1 cellular context compared by ENCODE assay signal in the genomic region with DNA sequence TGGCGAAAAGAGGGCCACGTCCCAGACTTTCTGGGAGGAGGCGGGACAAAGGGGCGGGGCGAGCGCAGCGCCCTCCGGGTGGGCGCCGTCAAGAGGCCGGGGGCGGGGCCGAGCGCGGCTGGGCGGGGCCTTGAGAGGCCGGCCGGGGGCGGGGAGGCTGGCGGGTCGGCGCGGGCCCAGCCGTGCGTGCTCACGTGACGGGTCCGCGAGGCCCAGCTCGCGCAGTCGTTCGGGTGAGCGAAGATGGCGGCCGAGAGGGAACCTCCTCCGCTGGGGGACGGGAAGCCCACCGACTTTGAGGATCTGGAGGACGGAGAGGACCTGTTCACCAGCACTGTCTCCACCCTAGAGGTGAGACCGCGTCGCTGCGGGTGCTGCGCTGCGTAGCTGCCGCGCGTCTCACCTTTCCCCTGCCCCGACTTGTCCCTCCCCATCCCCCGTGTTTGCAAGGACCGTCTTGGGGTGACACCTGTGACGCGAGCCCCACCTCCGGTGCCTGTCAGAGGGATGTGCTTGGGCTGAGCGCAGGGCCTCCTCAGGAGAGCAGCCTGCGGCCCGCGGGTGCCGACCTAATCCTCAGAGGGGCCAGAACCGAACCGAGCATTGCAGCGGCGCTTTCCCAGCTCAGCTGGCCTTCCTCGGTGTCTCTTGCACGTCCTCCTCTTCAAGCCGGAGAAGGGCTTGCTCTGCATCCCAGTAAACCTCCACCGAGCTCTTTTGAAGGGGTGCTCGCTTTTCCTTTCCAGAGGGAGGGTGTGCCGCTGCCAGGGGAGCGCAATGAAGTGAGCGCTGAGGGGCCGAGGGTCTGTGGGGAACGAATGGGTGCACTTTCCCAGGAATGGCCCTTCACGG.
TF ChIP-seq lines count a peak whose summit lies in the region.

Gene SNX2 (plus strand): TSS at position 220 of the 852 bp plus-strand sequence. CDS start 24 bp downstream, at position 244.

TF ChIP-seq in HepG2, 621 proteins besides CTCF, POLR2A, EP300 and RAD21 (continued from another document and continues in another):
- TF ChIP-seq CSRNP1 (CRISPR knock-in tag; IDR thresholded peaks at IDR 0.05) (no peak; the same call in 1 of the 2 replicates), SMAD1 (CRISPR knock-in tag; IDR thresholded peaks at IDR 0.05; ENCODE audit: borderline replicate concordance, low read depth) (peak; percentile 48; the same call in 1 of the 2 replicates), KLF6 (CRISPR knock-in tag; IDR thresholded peaks at IDR 0.05) (0 out of 2 replicates have a peak, but pooled peaks have one; percentile 50), ZNF292 (CRISPR knock-in tag; IDR thresholded peaks at IDR 0.05; ENCODE audit: borderline replicate concordance, low read depth) (peak; percentile 14; the same call in 1 of the 2 replicates), ZNF547 (CRISPR knock-in tag; IDR thresholded peaks at IDR 0.05) (0 out of 2 replicates have a peak, but pooled peaks have one; percentile 59), ZBTB42 (CRISPR knock-in tag; IDR thresholded peaks at IDR 0.05) (no peak), ZFYVE20 (CRISPR knock-in tag; IDR thresholded peaks at IDR 0.05; ENCODE audit: borderline replicate concordance, low read depth) (0 out of 2 replicates have a peak, but pooled peaks have one; percentile 37), ZNF792 (CRISPR knock-in tag; IDR thresholded peaks at IDR 0.05) (0 out of 2 replicates have a peak, but pooled peaks have one; percentile 34), NFE2L1 (CRISPR knock-in tag; IDR thresholded peaks at IDR 0.05; ENCODE audit: borderline replicate concordance) (peak; percentile 74; the same call in 1 of the 2 replicates), CENPT (CRISPR knock-in tag; IDR thresholded peaks at IDR 0.05; ENCODE audit: low read depth) (0 out of 2 replicates have a peak, but pooled peaks have one; percentile 75), ZNF644 (CRISPR knock-in tag; IDR thresholded peaks at IDR 0.05; ENCODE audit: low read depth) (no peak), ZNF75D (CRISPR knock-in tag; IDR thresholded peaks at IDR 0.05; ENCODE audit: borderline replicate concordance) (no peak), THAP8 (CRISPR knock-in tag; IDR thresholded peaks at IDR 0.05; ENCODE audit: borderline replicate concordance) (no peak), KAT7 (CRISPR knock-in tag; IDR thresholded peaks at IDR 0.05; ENCODE audit: borderline replicate concordance) (peak; percentile 73; the same call in 1 of the 2 replicates), SNAPC2 (CRISPR knock-in tag; IDR thresholded peaks at IDR 0.05) (no peak), IRX3 (CRISPR knock-in tag; IDR thresholded peaks at IDR 0.05; ENCODE audit: borderline replicate concordance, low read depth) (no peak), ZNF530 (CRISPR knock-in tag; IDR thresholded peaks at IDR 0.05; ENCODE audit: low read depth) (no peak), DNMT3B (CRISPR knock-in tag; conservative IDR thresholded peaks at IDR 0.05) (no peak), BRCA1 (CRISPR knock-in tag; IDR thresholded peaks at IDR 0.05) (no peak; the same call in 1 of the 2 replicates), KAT2B (IDR thresholded peaks at IDR 0.05; ENCODE audit: borderline replicate concordance, low read depth, low read length) (no peak), ZNF10 (CRISPR knock-in tag; IDR thresholded peaks at IDR 0.05; ENCODE audit: borderline replicate concordance, low read depth) (no peak), ZNF788 (CRISPR knock-in tag; IDR thresholded peaks at IDR 0.05; ENCODE audit: borderline replicate concordance) (0 out of 2 replicates have a peak, but pooled peaks have one; percentile 19), SOX6 (IDR thresholded peaks at IDR 0.05) (no peak), SOX6 (CRISPR knock-in tag; IDR thresholded peaks at IDR 0.05) (peak; percentile 35; the same call in 1 of the 2 replicates), SIX1 (CRISPR knock-in tag; IDR thresholded peaks at IDR 0.05; ENCODE audit: borderline replicate concordance) (no peak), KDM2A (CRISPR knock-in tag; IDR thresholded peaks at IDR 0.05; ENCODE audit: borderline replicate concordance, low read depth) (peak; percentile 93), PHF21A (CRISPR knock-in tag; IDR thresholded peaks at IDR 0.05) (no peak; the same call in 1 of the 2 replicates), NCOA1 (CRISPR knock-in tag; IDR thresholded peaks at IDR 0.05) (0 out of 2 replicates have a peak, but pooled peaks have one; percentile 69), POLR2G (IDR thresholded peaks at IDR 0.05; ENCODE audit: low read depth, low read length) (peak; percentile 82), ELK4 (CRISPR knock-in tag; IDR thresholded peaks at IDR 0.05; ENCODE audit: borderline replicate concordance) (no peak), HDAC2 (CRISPR knock-in tag; IDR thresholded peaks at IDR 0.05) (peak; percentile 41; the same call in 1 of the 2 replicates), NR1H2 (CRISPR knock-in tag; IDR thresholded peaks at IDR 0.05; ENCODE audit: borderline replicate concordance, low read depth) (no peak), TOPORS (CRISPR knock-in tag; IDR thresholded peaks at IDR 0.05) (no peak), POLR2AphosphoS5 (IDR thresholded peaks at IDR 0.05; ENCODE audit: low read depth, low read length) (peak; percentile 64), ATF7 (IDR thresholded peaks at IDR 0.05) (no peak), ATF7 (CRISPR knock-in tag; IDR thresholded peaks at IDR 0.05) (no peak), ELF3 (CRISPR knock-in tag; IDR thresholded peaks at IDR 0.05) (0 out of 2 replicates have a peak, but pooled peaks have one; percentile 6), YEATS2 (CRISPR knock-in tag; IDR thresholded peaks at IDR 0.05; ENCODE audit: borderline replicate concordance) (0 out of 2 replicates have a peak, but pooled peaks have one; percentile 59), MAFG (CRISPR knock-in tag; IDR thresholded peaks at IDR 0.05) (no peak), ZMYM3 (CRISPR knock-in tag; IDR thresholded peaks at IDR 0.05) (no peak; the same call in 1 of the 2 replicates), GFI1 (CRISPR knock-in tag; IDR thresholded peaks at IDR 0.05; ENCODE audit: borderline replicate concordance) (no peak), ZNF605 (CRISPR knock-in tag; IDR thresholded peaks at IDR 0.05) (peak; percentile 43), RFX3 (CRISPR knock-in tag; IDR thresholded peaks at IDR 0.05) (no peak), PTBP1 (IDR thresholded peaks at IDR 0.05; ENCODE audit: low read depth, low read length, poor library complexity, severe bottlenecking) (peak; percentile 87)
- TF ChIP-seq, protein P1, sequence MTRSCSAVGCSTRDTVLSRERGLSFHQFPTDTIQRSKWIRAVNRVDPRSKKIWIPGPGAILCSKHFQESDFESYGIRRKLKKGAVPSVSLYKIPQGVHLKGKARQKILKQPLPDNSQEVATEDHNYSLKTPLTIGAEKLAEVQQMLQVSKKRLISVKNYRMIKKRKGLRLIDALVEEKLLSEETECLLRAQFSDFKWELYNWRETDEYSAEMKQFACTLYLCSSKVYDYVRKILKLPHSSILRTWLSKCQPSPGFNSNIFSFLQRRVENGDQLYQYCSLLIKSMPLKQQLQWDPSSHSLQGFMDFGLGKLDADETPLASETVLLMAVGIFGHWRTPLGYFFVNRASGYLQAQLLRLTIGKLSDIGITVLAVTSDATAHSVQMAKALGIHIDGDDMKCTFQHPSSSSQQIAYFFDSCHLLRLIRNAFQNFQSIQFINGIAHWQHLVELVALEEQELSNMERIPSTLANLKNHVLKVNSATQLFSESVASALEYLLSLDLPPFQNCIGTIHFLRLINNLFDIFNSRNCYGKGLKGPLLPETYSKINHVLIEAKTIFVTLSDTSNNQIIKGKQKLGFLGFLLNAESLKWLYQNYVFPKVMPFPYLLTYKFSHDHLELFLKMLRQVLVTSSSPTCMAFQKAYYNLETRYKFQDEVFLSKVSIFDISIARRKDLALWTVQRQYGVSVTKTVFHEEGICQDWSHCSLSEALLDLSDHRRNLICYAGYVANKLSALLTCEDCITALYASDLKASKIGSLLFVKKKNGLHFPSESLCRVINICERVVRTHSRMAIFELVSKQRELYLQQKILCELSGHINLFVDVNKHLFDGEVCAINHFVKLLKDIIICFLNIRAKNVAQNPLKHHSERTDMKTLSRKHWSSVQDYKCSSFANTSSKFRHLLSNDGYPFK (CRISPR knock-in tag; IDR thresholded peaks at IDR 0.05; ENCODE audit: borderline replicate concordance), result peak; percentile 41; the same call in 1 of the 2 replicates
- TF ChIP-seq, protein P2, sequence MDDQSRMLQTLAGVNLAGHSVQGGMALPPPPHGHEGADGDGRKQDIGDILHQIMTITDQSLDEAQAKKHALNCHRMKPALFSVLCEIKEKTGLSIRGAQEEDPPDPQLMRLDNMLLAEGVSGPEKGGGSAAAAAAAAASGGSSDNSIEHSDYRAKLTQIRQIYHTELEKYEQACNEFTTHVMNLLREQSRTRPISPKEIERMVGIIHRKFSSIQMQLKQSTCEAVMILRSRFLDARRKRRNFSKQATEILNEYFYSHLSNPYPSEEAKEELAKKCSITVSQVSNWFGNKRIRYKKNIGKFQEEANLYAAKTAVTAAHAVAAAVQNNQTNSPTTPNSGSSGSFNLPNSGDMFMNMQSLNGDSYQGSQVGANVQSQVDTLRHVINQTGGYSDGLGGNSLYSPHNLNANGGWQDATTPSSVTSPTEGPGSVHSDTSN (CRISPR knock-in tag; IDR thresholded peaks at IDR 0.05; ENCODE audit: borderline replicate concordance), result no peak
- TF ChIP-seq, protein P3, sequence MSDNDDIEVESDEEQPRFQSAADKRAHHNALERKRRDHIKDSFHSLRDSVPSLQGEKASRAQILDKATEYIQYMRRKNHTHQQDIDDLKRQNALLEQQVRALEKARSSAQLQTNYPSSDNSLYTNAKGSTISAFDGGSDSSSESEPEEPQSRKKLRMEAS (IDR thresholded peaks at IDR 0.05), result peak; percentile 86
- TF ChIP-seq, protein P4, sequence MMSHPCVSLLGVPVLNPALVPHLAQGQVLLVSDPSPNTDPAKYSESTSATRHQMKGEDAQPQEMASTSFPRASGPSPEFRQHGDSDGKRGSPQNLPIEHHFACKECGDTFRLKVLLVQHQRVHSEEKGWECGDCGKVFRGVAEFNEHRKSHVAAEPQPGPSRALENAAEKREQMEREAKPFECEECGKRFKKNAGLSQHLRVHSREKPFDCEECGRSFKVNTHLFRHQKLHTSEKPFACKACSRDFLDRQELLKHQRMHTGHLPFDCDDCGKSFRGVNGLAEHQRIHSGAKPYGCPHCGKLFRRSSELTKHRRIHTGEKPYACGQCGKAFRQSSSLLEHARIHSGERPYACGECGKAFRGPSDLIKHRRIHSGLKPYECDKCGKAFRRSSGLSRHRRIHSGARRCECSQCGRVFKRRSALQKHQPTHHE (CRISPR knock-in tag; IDR thresholded peaks at IDR 0.05; ENCODE audit: borderline replicate concordance), result no peak; the same call in 1 of the 2 replicates
- TF ChIP-seq, protein P5, sequence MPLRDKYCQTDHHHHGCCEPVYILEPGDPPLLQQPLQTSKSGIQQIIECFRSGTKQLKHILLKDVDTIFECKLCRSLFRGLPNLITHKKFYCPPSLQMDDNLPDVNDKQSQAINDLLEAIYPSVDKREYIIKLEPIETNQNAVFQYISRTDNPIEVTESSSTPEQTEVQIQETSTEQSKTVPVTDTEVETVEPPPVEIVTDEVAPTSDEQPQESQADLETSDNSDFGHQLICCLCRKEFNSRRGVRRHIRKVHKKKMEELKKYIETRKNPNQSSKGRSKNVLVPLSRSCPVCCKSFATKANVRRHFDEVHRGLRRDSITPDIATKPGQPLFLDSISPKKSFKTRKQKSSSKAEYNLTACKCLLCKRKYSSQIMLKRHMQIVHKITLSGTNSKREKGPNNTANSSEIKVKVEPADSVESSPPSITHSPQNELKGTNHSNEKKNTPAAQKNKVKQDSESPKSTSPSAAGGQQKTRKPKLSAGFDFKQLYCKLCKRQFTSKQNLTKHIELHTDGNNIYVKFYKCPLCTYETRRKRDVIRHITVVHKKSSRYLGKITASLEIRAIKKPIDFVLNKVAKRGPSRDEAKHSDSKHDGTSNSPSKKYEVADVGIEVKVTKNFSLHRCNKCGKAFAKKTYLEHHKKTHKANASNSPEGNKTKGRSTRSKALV (CRISPR knock-in tag; IDR thresholded peaks at IDR 0.05), result no peak; the same call in 1 of the 2 replicates
- TF ChIP-seq, protein P6, sequence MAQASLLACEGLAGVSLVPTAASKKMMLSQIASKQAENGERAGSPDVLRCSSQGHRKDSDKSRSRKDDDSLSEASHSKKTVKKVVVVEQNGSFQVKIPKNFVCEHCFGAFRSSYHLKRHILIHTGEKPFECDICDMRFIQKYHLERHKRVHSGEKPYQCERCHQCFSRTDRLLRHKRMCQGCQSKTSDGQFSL (CRISPR knock-in tag; IDR thresholded peaks at IDR 0.05), result no peak
